Comparison of ENCODE assay signal across 25 cellular contexts in the genomic region with DNA sequence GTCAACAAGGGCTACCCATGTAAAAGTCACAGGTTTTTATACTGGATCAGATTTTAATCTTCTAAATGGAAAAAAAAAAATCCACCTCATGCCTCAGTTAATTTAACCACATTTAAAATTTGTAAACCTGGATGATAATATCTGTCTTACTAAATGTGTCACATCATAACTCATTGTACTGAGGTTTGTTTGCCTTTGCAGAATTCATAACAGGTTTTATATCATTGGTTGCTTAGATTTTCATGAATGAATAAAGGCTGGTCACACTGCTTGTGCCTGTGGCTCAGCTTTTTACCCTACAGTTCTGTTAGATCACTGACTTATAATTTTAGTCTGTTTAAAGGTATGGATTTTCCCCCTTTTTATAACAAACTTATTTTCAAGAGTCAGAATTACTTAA. TPM values are rescaled to one million over a fixed set of nuclear protein-coding genes. Genes with fewer than 3 reads are reported as not detected.
"Had no signal": no experiment of that assay in that cellular context is flagged by ENCODE, and none has a peak within 500 bp of the region (broad histone marks: within the 10 kb centered on the region; RNA-seq: fewer than 3 reads in every experiment).

No MANE protein-coding gene starts in this region.

- H3K9me3 ChIP-seq: prostate gland, testis had no signal

- H3K9me3 Mint-ChIP-seq: natural killer cell treated with Interleukin-12 subunit alpha and Interleukin-12 subunit beta and Interleukin-15 and Interleukin-18, amount 100 ng/mL, for 72 hours had no signal

- H3K36me3 ChIP-seq: prostate gland, upper lobe of left lung had no signal

- H3K4me3 Mint-ChIP-seq: brain; natural killer cell treated with Interleukin-12 subunit alpha and Interleukin-12 subunit beta and Interleukin-15 and Interleukin-18, amount 100 ng/mL, for 72 hours; T-helper 17 cell had no signal

- H3K4me3 ChIP-seq: left ventricle myocardium inferior, prostate gland, testis, upper lobe of left lung had no signal

- H3K27ac ChIP-seq: left ventricle myocardium inferior, prostate gland, testis, upper lobe of left lung had no signal

- H3K27me3 ChIP-seq: testis, upper lobe of left lung had no signal

- H3K4me1 ChIP-seq: prostate gland, testis had no signal

- DNase-seq: activated CD4-positive, alpha-beta T cell treated with anti-CD3 and anti-CD28 coated beads, Interleukin-2, amount 50 U/mL, for 1 hour; activated CD4-positive, CD25-positive, alpha-beta regulatory T cell; activated CD8-positive, alpha-beta memory T cell treated with anti-CD3 and anti-CD28 coated beads for 24 hours; activated CD8-positive, alpha-beta memory T cell treated with anti-CD3 and anti-CD28 coated beads, Interleukin-2, amount 50 U/mL, for 4 hours; activated gamma-delta T cell; activated naive CD4-positive, alpha-beta T cell treated with anti-CD3 and anti-CD28 coated beads, Interleukin-2, amount 50 U/mL, for 16 hours; aorta; caudate nucleus; dermis blood vessel endothelial cell; effector CD8-positive, alpha-beta T cell; hippocampal formation; left ventricle myocardium inferior; midbrain; stimulated activated CD4-positive, alpha-beta T cell treated with anti-CD3 and anti-CD28 coated beads, Interleukin-2, amount 100 ng/mL, for 48 hours; stimulated activated CD8-positive, alpha-beta memory T cell treated with anti-CD3 and anti-CD28 coated beads, Interleukin-4, amount 100 ng/mL, for 48 hours; stimulated activated naive CD4-positive, alpha-beta T cell; SW 1271; T-helper 17 cell; testis; upper lobe of left lung had no signal

- ATAC-seq: esophagus mucosa; natural killer cell treated with Interleukin-12 subunit alpha and Interleukin-12 subunit beta and Interleukin-15 and Interleukin-18, amount 100 ng/mL, for 72 hours; T-helper 17 cell had no signal

- H3K27me3 Mint-ChIP-seq: brain; natural killer cell treated with Interleukin-12 subunit alpha and Interleukin-12 subunit beta and Interleukin-15 and Interleukin-18, amount 100 ng/mL, for 72 hours; T-helper 17 cell had no signal

- H3K27ac Mint-ChIP-seq: brain; natural killer cell treated with Interleukin-12 subunit alpha and Interleukin-12 subunit beta and Interleukin-15 and Interleukin-18, amount 100 ng/mL, for 72 hours; T-helper 17 cell had no signal

- H3K36me3 Mint-ChIP-seq: natural killer cell treated with Interleukin-12 subunit alpha and Interleukin-12 subunit beta and Interleukin-15 and Interleukin-18, amount 100 ng/mL, for 72 hours had no signal

RNA-seq across cellular contexts. Expression of gene TBR1, which starts 59.0 kb away (rescaled TPM):
- total RNA-seq: aorta, dermis blood vessel endothelial cell, esophagus mucosa, left ventricle myocardium inferior, lung microvascular endothelial cell, T-helper 17 cell, upper lobe of left lung had no signal
- polyA plus RNA-seq: aorta had no signal
